ENCODE assay signal across 5 cellular contexts in the genomic region with DNA sequence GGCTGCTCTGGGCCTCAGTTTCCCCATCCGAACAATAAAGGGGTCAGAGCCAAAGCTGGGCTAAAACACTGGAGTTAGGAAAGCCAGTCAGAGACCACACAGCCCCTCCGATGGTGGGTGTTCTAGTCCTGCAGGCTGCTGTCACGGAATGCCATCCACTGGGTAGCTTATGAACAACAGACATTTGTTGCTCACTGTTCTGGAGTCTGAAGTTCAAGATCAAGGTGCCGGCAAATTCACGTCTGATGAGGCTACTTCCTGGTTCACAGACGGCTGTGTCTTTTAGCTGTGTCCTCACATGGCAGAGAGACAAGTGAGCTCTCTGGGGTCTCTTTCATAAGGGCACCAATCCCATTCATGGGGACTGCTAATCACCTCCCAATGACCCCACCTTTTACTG. TPM values are rescaled to one million over a fixed set of nuclear protein-coding genes. Genes with fewer than 3 reads are reported as not detected.
"Had no signal": no experiment of that assay in that cellular context is flagged by ENCODE, and none has a peak within 500 bp of the region (broad histone marks: within the 10 kb centered on the region; RNA-seq: fewer than 3 reads in every experiment).

No MANE protein-coding gene starts in this region.

RNA-seq across cellular contexts. Expression of a gene that starts 9.2 kb away (rescaled TPM):
- total RNA-seq: ascending aorta, bronchial epithelial cell, MCF 10A, SJSA1 had no signal
- polyA plus RNA-seq: SK-N-SH had no signal
